In the genomic region with DNA sequence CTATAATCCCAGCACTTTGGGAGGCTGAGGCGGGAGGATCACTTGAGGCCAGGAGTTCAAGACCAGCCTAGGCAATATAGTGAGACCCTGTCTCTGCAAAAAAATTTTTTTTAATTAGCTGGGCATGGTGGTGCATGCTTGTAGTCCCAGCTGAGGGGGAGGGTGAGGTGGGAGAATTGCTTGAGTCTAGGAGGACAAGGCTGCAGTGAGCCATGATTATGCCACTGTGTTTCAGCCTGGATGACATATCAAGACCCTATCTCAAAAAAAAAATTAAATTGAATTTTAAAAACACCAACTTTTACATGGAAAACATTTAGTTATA, we compare ENCODE assay signal across 8 cellular contexts. TPM values are rescaled to one million over a fixed set of nuclear protein-coding genes. Genes with fewer than 3 reads are reported as not detected.
DNase-seq lines count a peak whose midpoint lies in the region; ATAC-seq and TF ChIP-seq lines count a peak whose summit lies in the region.
"Not testable (repeated sequence)": the region's sequence is repeated elsewhere in the genome, so short reads cannot be mapped to it uniquely, and the experiment has no call there.

No MANE protein-coding gene starts in this region.

- peaks cover 30% of the 10 kb centered on the region for H3K36me3 Mint-ChIP-seq in CD4-positive, alpha-beta T cell (ENCODE audit: low read depth)
- not testable (repeated sequence) for H3K36me3 Mint-ChIP-seq in activated naive CD4-positive, alpha-beta T cell treated with anti-CD3 and anti-CD28 coated beads for 36 hours (ENCODE audit: low read depth)
- H3K36me3 Mint-ChIP-seq in naive thymus-derived CD8-positive, alpha-beta T cell, result peaks cover 0 to 13% (median 13%) of the 10 kb centered on the region in 3 donors

- TF ChIP-seq EP300 in esophagus muscularis mucosa (IDR thresholded peaks at IDR 0.05); stomach (IDR thresholded peaks at IDR 0.05): not testable (repeated sequence)

- peaks cover 62% of the 10 kb centered on the region for H3K4me1 Mint-ChIP-seq in CD4-positive, alpha-beta T cell (ENCODE audit: low read depth)
- peaks cover 50% of the 10 kb centered on the region for H3K4me1 Mint-ChIP-seq in activated naive CD4-positive, alpha-beta T cell treated with anti-CD3 and anti-CD28 coated beads for 36 hours (ENCODE audit: low read depth)
- peaks cover 20 to 61% (median 42%) of the 10 kb centered on the region in 4 donors for H3K4me1 Mint-ChIP-seq in naive thymus-derived CD8-positive, alpha-beta T cell

- H3K4me3 ChIP-seq in SU-DHL-6 (ENCODE audit: insufficient read depth, low read length, poor library complexity, severe bottlenecking) (peak overlapping the region; percentile 88), esophagus muscularis mucosa (peak overlapping the region in 3 of 4 donors; percentile 38 to 54 (median 42)), stomach (peak overlapping the region in 3 of 4 donors; percentile 39 to 43 (median 40))

- H3K36me3 ChIP-seq in SU-DHL-6 (ENCODE audit: low read length), result peaks cover 14% of the 10 kb centered on the region; the same call in 1 of the 2 replicates
- H3K36me3 ChIP-seq in esophagus muscularis mucosa, stomach: not testable (repeated sequence)

- not testable (repeated sequence) for H3K27me3 Mint-ChIP-seq in CD4-positive, alpha-beta T cell; activated naive CD4-positive, alpha-beta T cell treated with anti-CD3 and anti-CD28 coated beads for 36 hours (ENCODE audit: low read depth); naive thymus-derived CD8-positive, alpha-beta T cell

- H3K79me2 ChIP-seq in SU-DHL-6 (ENCODE audit: insufficient read depth, low read length), result peaks cover 45% of the 10 kb centered on the region

- peak overlapping the region; percentile 98 for H3K4me3 Mint-ChIP-seq in CD4-positive, alpha-beta T cell
- H3K4me3 Mint-ChIP-seq in activated naive CD4-positive, alpha-beta T cell treated with anti-CD3 and anti-CD28 coated beads for 36 hours, result peak overlapping the region; percentile 90
- peak overlapping the region; percentile 85 to 99 (median 94) for H3K4me3 Mint-ChIP-seq in naive thymus-derived CD8-positive, alpha-beta T cell

- WGBS in esophagus muscularis mucosa, result 70% methylated on average over 1 of the region's 1 CpG
- WGBS in stomach, 5 donors, result 73 to 96% (median 85%) methylated on average over 1 of the region's 1 CpG

- TF ChIP-seq POLR2A in esophagus muscularis mucosa (IDR thresholded peaks at IDR 0.05; ENCODE audit: low read depth); stomach (IDR thresholded peaks at IDR 0.05): not testable (repeated sequence)

- H3K27me3 ChIP-seq in CD4-positive, alpha-beta T cell (ENCODE audit: control insufficient read depth, insufficient read depth, low read length); SU-DHL-6 (ENCODE audit: low read length); esophagus muscularis mucosa; stomach: not testable (repeated sequence)

- peak overlapping the region; percentile 70 for H3K9ac ChIP-seq in SU-DHL-6 (ENCODE audit: low read length)

- ATAC-seq in CD4-positive, alpha-beta T cell (ENCODE audit: poor library complexity), result not testable (repeated sequence)
- ATAC-seq in GM21381 (IDR thresholded peaks at IDR 0.05; ENCODE audit: unreplicated experiment) (peak; percentile 25), HG03378 (IDR thresholded peaks at IDR 0.05; ENCODE audit: unreplicated experiment) (peak; percentile 5)
- peak in 1 of 2 donors; percentile 25 for ATAC-seq in naive thymus-derived CD8-positive, alpha-beta T cell

- intact Hi-C loops in CD4-positive, alpha-beta T cell (cut with DNase I, micrococcal nuclease), result loop anchor here in 1 of 2 experiments (1.0 to 5.0 kb wide), 2 partner anchors 69 to 111 kb away; partner anchors contain the start of genes ARNT and GOLPH3L
- intact Hi-C loops in activated naive CD4-positive, alpha-beta T cell treated with anti-CD3 and anti-CD28 coated beads for 36 hours (cut with micrococcal nuclease), result loop anchor here (1.0 to 10.0 kb wide), 9 partner anchors 69 to 241 kb away; partner anchors contain the start of genes ARNT, GOLPH3L, MINDY1 and SETDB1
- intact Hi-C loops in esophagus muscularis mucosa (cut with DNase I); stomach (cut with DNase I; ENCODE audit: low total_unique reads): not testable (repeated sequence)

- CTCF ChIA-PET in CD4-positive, alpha-beta T cell (lab: Charles Lee), result interaction anchor here (1.2 kb wide), 1 partner anchor 214 kb away, joined by 3 read pairs; no protein-coding TSS in a partner anchor
- CTCF ChIA-PET in activated naive CD4-positive, alpha-beta T cell treated with anti-CD3 and anti-CD28 coated beads for 36 hours (lab: Charles Lee), result interaction anchor here (0.8 to 1.8 kb wide), 3 partner anchors 65 to 205 kb away, joined by 3 to 6 read pairs (median 5); no protein-coding TSS in a partner anchor

- not testable (repeated sequence) for H3K27ac ChIP-seq in CD4-positive, alpha-beta T cell (ENCODE audit: low read depth, low read length)
- H3K27ac ChIP-seq in SU-DHL-6 (ENCODE audit: low read depth, low read length) (peak overlapping the region; percentile 72), esophagus muscularis mucosa (replicated peaks in 1 of 4) (peak overlapping the region in 3 of 4 donors; percentile 44 to 63 (median 46)), stomach (peak overlapping the region; percentile 50 to 88 (median 69))

- H2AFZ ChIP-seq in SU-DHL-6 (ENCODE audit: low read depth, low read length, severe bottlenecking), result peak overlapping the region; percentile 93

- not testable (repeated sequence) for H3K4me1 ChIP-seq in esophagus muscularis mucosa
- peaks cover 0 to 23% (median 13%) of the 10 kb centered on the region in 4 donors for H3K4me1 ChIP-seq in stomach

- H3K9me2 ChIP-seq in SU-DHL-6 (replicated peaks; ENCODE audit: insufficient read depth, low read length), result not testable (repeated sequence)

- TF ChIP-seq CTCF in CD4-positive, alpha-beta T cell (IDR thresholded peaks at IDR 0.05); SU-DHL-6 (IDR thresholded peaks at IDR 0.05; ENCODE audit: insufficient read depth, low read length, poor library complexity, severe bottlenecking); esophagus muscularis mucosa (IDR thresholded peaks at IDR 0.05); stomach (IDR thresholded peaks at IDR 0.05): not testable (repeated sequence)

- peaks cover 16% of the 10 kb centered on the region; the same call in 1 of the 2 replicates for H3F3A ChIP-seq in SU-DHL-6 (ENCODE audit: insufficient read depth)

- POLR2A ChIA-PET in CD4-positive, alpha-beta T cell (lab: Charles Lee), result interaction anchor here (0.6 to 2.5 kb wide), 11 partner anchors 10 to 537 kb away, joined by 3 to 9 read pairs (median 3); partner anchors contain the start of genes ENSA, GOLPH3L, MINDY1 and RPRD2
- POLR2A ChIA-PET in naive thymus-derived CD8-positive, alpha-beta T cell (lab: Charles Lee), result interaction anchor here (0.6 to 1.8 kb wide), 6 partner anchors 9 to 208 kb away, joined by 3 to 6 read pairs (median 4); no protein-coding TSS in a partner anchor

- H3K4me2 ChIP-seq in SU-DHL-6 (ENCODE audit: low read depth, low read length, poor library complexity, severe bottlenecking), result peak overlapping the region; percentile 89

- DNase-seq in CD4-positive, alpha-beta T cell, result peak in 1 of 10 experiments; percentile 1
- peak; percentile 43 for DNase-seq in activated naive CD4-positive, alpha-beta T cell treated with anti-CD3 and anti-CD28 coated beads for 36 hours
- not testable (repeated sequence) for DNase-seq in esophagus muscularis mucosa (ENCODE audit: extremely low spot score); naive thymus-derived CD8-positive, alpha-beta T cell; stomach

- not testable (repeated sequence) for H3K9me3 Mint-ChIP-seq in CD4-positive, alpha-beta T cell; activated naive CD4-positive, alpha-beta T cell treated with anti-CD3 and anti-CD28 coated beads for 36 hours; naive thymus-derived CD8-positive, alpha-beta T cell

- not testable (repeated sequence) for H4K20me1 ChIP-seq in SU-DHL-6 (ENCODE audit: low read depth, low read length)

- H3K9me3 ChIP-seq in CD4-positive, alpha-beta T cell (ENCODE audit: control insufficient read depth, low read length); SU-DHL-6 (ENCODE audit: insufficient read depth, low read length); esophagus muscularis mucosa; stomach: not testable (repeated sequence)

- peak overlapping the region; percentile 97 for H3K27ac Mint-ChIP-seq in CD4-positive, alpha-beta T cell
- peak overlapping the region; percentile 94 for H3K27ac Mint-ChIP-seq in activated naive CD4-positive, alpha-beta T cell treated with anti-CD3 and anti-CD28 coated beads for 36 hours
- peak overlapping the region; percentile 90 to 98 (median 94) for H3K27ac Mint-ChIP-seq in naive thymus-derived CD8-positive, alpha-beta T cell

RNA-seq across cellular contexts. Expression of gene CTSS, which starts 0.4 kb away (rescaled TPM):
- 10 to 100 TPM; 83.1 to 83.5 TPM for total RNA-seq in CD4-positive, alpha-beta T cell
- 10 to 100 TPM; 37.0 to 37.7 TPM for total RNA-seq in activated naive CD4-positive, alpha-beta T cell treated with anti-CD3 and anti-CD28 coated beads for 36 hours
- total RNA-seq in esophagus muscularis mucosa, result 10 to 100 TPM; 20.2 to 82.7 (median 45.2) TPM
- 10 to 100 TPM; 69.3 to 72.5 TPM for total RNA-seq in naive thymus-derived CD8-positive, alpha-beta T cell
- 100 to 1,000 TPM; 111 to 137 (median 113) TPM for polyA plus RNA-seq in naive thymus-derived CD8-positive, alpha-beta T cell
- total RNA-seq in stomach, result 100 to 1,000 TPM in 2 of 5 donors, 10 to 100 TPM in 2, 1 to 10 TPM in 1; 5.8 to 194 (median 54.8) TPM
- 10 to 100 TPM; 16.2 to 39.9 (median 17.7) TPM for polyA plus RNA-seq in stomach

RNA-seq across cellular contexts. Expression of gene CTSK, which starts 42.1 kb away (rescaled TPM):
- 10 to 100 TPM; 11.2 to 11.8 TPM for total RNA-seq in CD4-positive, alpha-beta T cell
- under 1 TPM; 0.84 to 0.95 TPM for total RNA-seq in activated naive CD4-positive, alpha-beta T cell treated with anti-CD3 and anti-CD28 coated beads for 36 hours
- total RNA-seq in esophagus muscularis mucosa (10 to 100 TPM; 29.5 to 49.3 (median 32.7) TPM), stomach (10 to 100 TPM in 3 of 5 donors, 1 to 10 TPM in 2; 7.6 to 49.8 (median 12.2) TPM)
- 10 to 100 TPM in 1 of 2 experiments, 1 to 10 TPM in 1; 9.0 to 11.1 TPM for total RNA-seq in naive thymus-derived CD8-positive, alpha-beta T cell
- polyA plus RNA-seq in naive thymus-derived CD8-positive, alpha-beta T cell, result under 1 TPM in 2 of 3 donors, not detected in 1; 0.21 to 0.84 TPM
- polyA plus RNA-seq in stomach, result 10 to 100 TPM; 12.5 to 17.3 (median 14.8) TPM

RNA-seq across cellular contexts. Expression of gene HORMAD1, which starts 45.2 kb away (rescaled TPM):
- not detected for total RNA-seq in CD4-positive, alpha-beta T cell
- not detected for total RNA-seq in activated naive CD4-positive, alpha-beta T cell treated with anti-CD3 and anti-CD28 coated beads for 36 hours
- total RNA-seq in esophagus muscularis mucosa (under 1 TPM in 2 of 4 donors, not detected in 2; 0.33 to 0.58 TPM), stomach (10 to 100 TPM in 1 of 5 donors, under 1 TPM in 1, not detected in 3; 0.55 to 37.1 TPM)
- total RNA-seq in naive thymus-derived CD8-positive, alpha-beta T cell, result under 1 TPM; 0.73 to 0.74 TPM
- under 1 TPM in 1 of 3 donors, not detected in 2; 0.64 TPM for polyA plus RNA-seq in naive thymus-derived CD8-positive, alpha-beta T cell
- polyA plus RNA-seq in stomach, result under 1 TPM in 1 of 3 donors, not detected in 2; 0.13 TPM

Comparison
In these comparisons a context has a peak if more than half of its experiments do, and no peak if none do; other contexts are left out.
1. RNA of gene CTSK, which starts 42.1 kb away (total RNA-seq): 29.5 to 49.3 TPM in esophagus muscularis mucosa, 7.6 to 49.8 TPM in stomach, 11.2 to 11.8 TPM in CD4-positive, alpha-beta T cell and 9.0 to 11.1 TPM in naive thymus-derived CD8-positive, alpha-beta T cell; 0.84 to 0.95 TPM in activated naive CD4-positive, alpha-beta T cell treated with anti-CD3 and anti-CD28 coated beads for 36 hours; every median in the first group is over 4 times any median in the second.
2. Peak in every context shown above with its lines, with median percentiles within 50 percentile points of each other: H3K27ac Mint-ChIP-seq, H3K4me3 Mint-ChIP-seq and H3K4me3 ChIP-seq.